In the genomic region with DNA sequence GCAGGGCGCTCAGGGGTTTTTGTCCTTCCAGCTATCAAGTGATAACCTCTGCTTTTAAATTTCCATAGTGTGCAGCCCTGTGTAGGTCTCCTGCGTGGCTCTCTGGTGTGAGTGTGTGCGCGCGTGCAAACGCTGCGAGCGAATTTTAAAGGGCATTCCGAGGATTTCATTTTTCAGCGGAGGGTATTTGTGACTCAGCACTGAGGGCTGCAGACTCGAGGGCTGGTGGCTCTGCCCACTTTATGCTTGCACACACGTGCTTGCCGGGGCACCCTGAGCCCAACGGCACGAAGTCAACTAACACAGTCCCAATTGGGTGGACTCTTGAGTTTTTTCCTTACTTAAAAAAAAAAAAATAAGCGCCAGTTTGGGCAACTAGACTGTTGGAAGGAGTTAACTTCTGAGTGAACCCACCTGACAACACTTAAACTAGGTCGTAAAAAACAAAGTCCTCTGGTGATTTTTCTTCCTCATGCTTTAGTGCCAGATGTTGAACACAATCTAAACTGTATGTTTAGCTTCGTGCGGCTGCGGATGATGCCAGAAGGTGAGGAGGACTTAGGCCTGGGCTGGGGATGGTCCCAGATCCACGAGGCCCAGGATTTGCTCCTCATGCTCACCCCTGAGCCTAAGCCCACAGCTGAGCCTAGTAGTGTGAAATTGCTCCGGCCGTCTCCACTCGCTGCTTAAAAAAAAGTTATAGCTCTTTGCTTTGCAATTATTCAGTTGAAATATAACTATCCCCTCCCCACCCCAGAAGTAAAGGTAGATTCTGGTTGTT, we compare ENCODE assay signal across 9 cellular contexts. TPM values are rescaled to one million over a fixed set of nuclear protein-coding genes. Genes with fewer than 3 reads are reported as not detected.
A peak's percentile ranks its signal among the peaks of the same experiment; 100 is the strongest.
DNase-seq lines count a peak whose midpoint lies in the region; ATAC-seq and TF ChIP-seq lines count a peak whose summit lies in the region.
"Had no signal": no experiment of that assay in that cellular context is flagged by ENCODE, and none has a peak within 500 bp of the region (broad histone marks: within the 10 kb centered on the region; RNA-seq: fewer than 3 reads in every experiment).

No MANE protein-coding gene starts in this region.

- peak overlapping the region; percentile 79 for H2AFZ ChIP-seq in Loucy (ENCODE audit: low read length)

- H3K36me3 Mint-ChIP-seq in dendritic cell treated with granulocyte-macrophage colony-stimulating factor and Interleukin-4, amounts not matched to agents 40 ng/mL and 50 ng/mL, for 4 days (ENCODE audit: low read depth) = no peaks in the 10 kb centered on the region
- H3K36me3 Mint-ChIP-seq in osteocyte (ENCODE audit: unreplicated experiment) = no peaks in the 10 kb centered on the region

- no peaks in the 10 kb centered on the region for H3K9me3 Mint-ChIP-seq in dendritic cell treated with granulocyte-macrophage colony-stimulating factor and Interleukin-4, amounts not matched to agents 40 ng/mL and 50 ng/mL, for 4 days
- H3K9me3 Mint-ChIP-seq in osteocyte (ENCODE audit: unreplicated experiment) = no peaks in the 10 kb centered on the region

- H3K9me2 ChIP-seq in DOHH2 (replicated peaks; ENCODE audit: control insufficient read depth, low read length) (no peaks in the 10 kb centered on the region), Loucy (replicated peaks; ENCODE audit: low read depth, low read length) (no peaks in the 10 kb centered on the region)

- H3K4me2 ChIP-seq in DOHH2 (ENCODE audit: low read length) (peak overlapping the region; percentile 91), Loucy (ENCODE audit: low read depth, low read length, poor library complexity, severe bottlenecking) (peak overlapping the region; percentile 66)

- no peaks in the 10 kb centered on the region for H3K36me3 ChIP-seq in DOHH2 (ENCODE audit: control insufficient read depth, low read length)
- no peaks in the 10 kb centered on the region for H3K36me3 ChIP-seq in Loucy (ENCODE audit: insufficient read depth, low read length)

- peak overlapping the region; percentile 75 for H3K4me3 ChIP-seq in DOHH2 (ENCODE audit: low read length)
- peak overlapping the region; percentile 79 for H3K4me3 ChIP-seq in Loucy (ENCODE audit: low read length, poor library complexity, severe bottlenecking)

- H3K9ac ChIP-seq in Loucy (ENCODE audit: low read depth, low read length, poor library complexity, severe bottlenecking) = peak overlapping the region; percentile 61

- no peaks in the 10 kb centered on the region for H3K79me2 ChIP-seq in DOHH2 (ENCODE audit: control insufficient read depth, low read length)
- peaks cover 8% of the 10 kb centered on the region; the same call in 1 of the 2 replicates for H3K79me2 ChIP-seq in Loucy (ENCODE audit: insufficient read depth, low read length)

- H3K27me3 ChIP-seq in DOHH2 (ENCODE audit: control insufficient read depth, low read length) = peaks cover 89% of the 10 kb centered on the region
- H3K27me3 ChIP-seq in Loucy (ENCODE audit: insufficient read depth, low read length, poor library complexity, severe bottlenecking) = no peaks in the 10 kb centered on the region
- H3K27me3 ChIP-seq in foreskin keratinocyte = peaks cover 59% of the 10 kb centered on the region

- peaks cover 7% of the 10 kb centered on the region for H4K20me1 ChIP-seq in DOHH2 (ENCODE audit: control insufficient read depth, insufficient read depth, low read depth, low read length)
- H4K20me1 ChIP-seq in Loucy (ENCODE audit: insufficient read depth, low read length, poor library complexity, severe bottlenecking) = no peaks in the 10 kb centered on the region

- no peaks in the 10 kb centered on the region for H3K9me3 ChIP-seq in DOHH2 (ENCODE audit: control insufficient read depth, insufficient read depth, low read length)
- no peaks in the 10 kb centered on the region for H3K9me3 ChIP-seq in Loucy (ENCODE audit: insufficient read depth, low read depth, low read length)

- no peak overlapping the region for H3K27ac ChIP-seq in DOHH2 (ENCODE audit: low read depth, low read length)
- no peak overlapping the region for H3K27ac ChIP-seq in foreskin keratinocyte

- peaks cover 54% of the 10 kb centered on the region for H3K4me1 Mint-ChIP-seq in dendritic cell treated with granulocyte-macrophage colony-stimulating factor and Interleukin-4, amounts not matched to agents 40 ng/mL and 50 ng/mL, for 4 days (ENCODE audit: low read depth)
- H3K4me1 Mint-ChIP-seq in osteocyte (ENCODE audit: unreplicated experiment) = peaks cover 43% of the 10 kb centered on the region

- peaks cover 57% of the 10 kb centered on the region for H3K4me1 ChIP-seq in DOHH2 (ENCODE audit: control insufficient read depth, low read length)
- H3K4me1 ChIP-seq in Loucy (ENCODE audit: insufficient read depth, low read length, poor library complexity, severe bottlenecking) = peaks cover 16% of the 10 kb centered on the region
- no peaks in the 10 kb centered on the region for H3K4me1 ChIP-seq in foreskin keratinocyte

- H3F3A ChIP-seq in DOHH2 (ENCODE audit: control insufficient read depth, insufficient read depth) = no peaks in the 10 kb centered on the region
- no peaks in the 10 kb centered on the region for H3F3A ChIP-seq in Loucy (ENCODE audit: low read depth)

- peak overlapping the region; percentile 54 for H3K4me3 Mint-ChIP-seq in dendritic cell treated with granulocyte-macrophage colony-stimulating factor and Interleukin-4, amounts not matched to agents 40 ng/mL and 50 ng/mL, for 4 days
- peak overlapping the region; percentile 64 for H3K4me3 Mint-ChIP-seq in osteocyte (ENCODE audit: unreplicated experiment)

- TF ChIP-seq CTCF in DOHH2 (IDR thresholded peaks at IDR 0.05; ENCODE audit: low read depth, low read length, poor library complexity, severe bottlenecking) (no peak), Loucy (conservative IDR thresholded peaks at IDR 0.05; ENCODE audit: low read length) (no peak), osteocyte (IDR thresholded peaks at IDR 0.05) (no peak), foreskin keratinocyte (conservative IDR thresholded peaks at IDR 0.05) (no peak)

- peaks cover 93% of the 10 kb centered on the region for H3K27me3 Mint-ChIP-seq in dendritic cell treated with granulocyte-macrophage colony-stimulating factor and Interleukin-4, amounts not matched to agents 40 ng/mL and 50 ng/mL, for 4 days
- peaks cover 67% of the 10 kb centered on the region for H3K27me3 Mint-ChIP-seq in osteocyte (ENCODE audit: unreplicated experiment)

- no peak overlapping the region for H3K27ac Mint-ChIP-seq in dendritic cell treated with granulocyte-macrophage colony-stimulating factor and Interleukin-4, amounts not matched to agents 40 ng/mL and 50 ng/mL, for 4 days
- no peak overlapping the region for H3K27ac Mint-ChIP-seq in osteocyte (ENCODE audit: unreplicated experiment)

- ATAC-seq in foreskin keratinocyte = no peak
- ATAC-seq in GM21381 (IDR thresholded peaks at IDR 0.05; ENCODE audit: unreplicated experiment) = no peak

- DNase-seq in osteocyte (ENCODE audit: extremely low spot score, unreplicated experiment) = no peak
- no peak for DNase-seq in foreskin keratinocyte
- DNase-seq in SW 1271 (lab: John Stamatoyannopoulos, UW) = no peak
- DNase-seq in midbrain (lab: John Stamatoyannopoulos, UW) = no peak

- intact Hi-C loops in dendritic cell treated with granulocyte-macrophage colony-stimulating factor and Interleukin-4, amounts not matched to agents 40 ng/mL and 50 ng/mL, for 4 days (cut with micrococcal nuclease) = no loop called here

RNA-seq across cellular contexts. Expression of a gene that starts 2.1 kb away (rescaled TPM):
- total RNA-seq in osteocyte (not detected in 2 replicates), foreskin keratinocyte (0.04 TPM in 1 of 2 replicates, not detected in the other)
- not detected in 2 replicates for polyA plus RNA-seq in foreskin keratinocyte
- total RNA-seq: LHCN-M2 had no signal
